ENCODE assay signal across 21 cellular contexts in genomic region chr12:121182222-121182896, GRCh38. TPM values are rescaled to one million over a fixed set of nuclear protein-coding genes. Genes with fewer than 3 reads are reported as not detected.
"Had no signal": no experiment of that assay in that cellular context is flagged by ENCODE, and none has a peak within 500 bp of the region (broad histone marks: within the 10 kb centered on the region; RNA-seq: fewer than 3 reads in every experiment).

No MANE protein-coding gene starts in this region.

- ATAC-seq: left cardiac atrium, mucosa of descending colon had no signal

- H3K27me3 ChIP-seq: neural progenitor cell, vagina had no signal

- H3K4me1 ChIP-seq: neural progenitor cell, vagina had no signal

- H3K4me1 Mint-ChIP-seq: brain, endodermal cell, neural progenitor cell had no signal

- H3K36me3 Mint-ChIP-seq: brain, naive B cell, neural progenitor cell had no signal

- H3K27ac ChIP-seq: epithelial cell of prostate, neural progenitor cell, SK-N-MC, vagina had no signal

- H3K36me3 ChIP-seq: neural progenitor cell had no signal

- H3K4me2 ChIP-seq: neural progenitor cell had no signal

- H3K9me3 ChIP-seq: mucosa of descending colon, vagina had no signal

- H3K4me3 Mint-ChIP-seq: activated naive CD8-positive, alpha-beta T cell; brain; endodermal cell; naive B cell; neural progenitor cell; stimulated activated naive CD8-positive, alpha-beta T cell treated with anti-CD3 and anti-CD28 coated beads, Interleukin-15, Interleukin-2, amounts not matched to agents 100 ng/mL and 50 ng/mL, for 24 hours; T-helper 2 cell treated with Interferon-gamma antibody and Interleukin-4, amounts not matched to agents 5 μg/mL and 100 μg/mL, for 36 hours had no signal

- H3K27me3 Mint-ChIP-seq: activated naive CD8-positive, alpha-beta T cell; brain; naive B cell; progenitor cell of endocrine pancreas; stimulated activated naive CD8-positive, alpha-beta T cell treated with anti-CD3 and anti-CD28 coated beads, Interleukin-15, Interleukin-2, amounts not matched to agents 100 ng/mL and 50 ng/mL, for 24 hours had no signal

- H3K9me3 Mint-ChIP-seq: endodermal cell; neural progenitor cell; stimulated activated naive CD8-positive, alpha-beta T cell treated with anti-CD3 and anti-CD28 coated beads, Interleukin-15, Interleukin-2, amounts not matched to agents 100 ng/mL and 50 ng/mL, for 24 hours; T-helper 2 cell treated with Interferon-gamma antibody and Interleukin-4, amounts not matched to agents 5 μg/mL and 100 μg/mL, for 36 hours had no signal

- DNase-seq: activated CD8-positive, alpha-beta memory T cell treated with anti-CD3 and anti-CD28 coated beads, Interleukin-2, amount 50 U/mL, for 4 hours; anterior cingulate cortex; caudate nucleus; endodermal cell; foreskin fibroblast; left cardiac atrium; mesenchymal stem cell; mucosa of descending colon; naive B cell; stimulated activated CD4-positive, alpha-beta T cell treated with anti-CD3 and anti-CD28 coated beads, Interleukin-1b, Interleukin-23, amount 100 ng/mL, for 48 hours; stimulated activated CD8-positive, alpha-beta memory T cell treated with anti-CD3 and anti-CD28 coated beads, Interleukin-4, amount 100 ng/mL, for 48 hours; trophoblast cell had no signal

- H3K27ac Mint-ChIP-seq: activated naive CD8-positive, alpha-beta T cell; brain; endodermal cell; naive B cell; neural progenitor cell; progenitor cell of endocrine pancreas; stimulated activated naive CD8-positive, alpha-beta T cell treated with anti-CD3 and anti-CD28 coated beads, Interleukin-15, Interleukin-2, amounts not matched to agents 100 ng/mL and 50 ng/mL, for 24 hours; T-helper 2 cell treated with Interferon-gamma antibody and Interleukin-4, amounts not matched to agents 5 μg/mL and 100 μg/mL, for 36 hours had no signal

- H3K4me3 ChIP-seq: mucosa of descending colon, neural progenitor cell, SK-N-MC, vagina had no signal

RNA-seq across cellular contexts. Expression of gene P2RX7, which starts 49.7 kb away (rescaled TPM):
- total RNA-seq: progenitor cell of endocrine pancreas had no signal
